8 cellular contexts compared by ENCODE assay signal in the genomic region with DNA sequence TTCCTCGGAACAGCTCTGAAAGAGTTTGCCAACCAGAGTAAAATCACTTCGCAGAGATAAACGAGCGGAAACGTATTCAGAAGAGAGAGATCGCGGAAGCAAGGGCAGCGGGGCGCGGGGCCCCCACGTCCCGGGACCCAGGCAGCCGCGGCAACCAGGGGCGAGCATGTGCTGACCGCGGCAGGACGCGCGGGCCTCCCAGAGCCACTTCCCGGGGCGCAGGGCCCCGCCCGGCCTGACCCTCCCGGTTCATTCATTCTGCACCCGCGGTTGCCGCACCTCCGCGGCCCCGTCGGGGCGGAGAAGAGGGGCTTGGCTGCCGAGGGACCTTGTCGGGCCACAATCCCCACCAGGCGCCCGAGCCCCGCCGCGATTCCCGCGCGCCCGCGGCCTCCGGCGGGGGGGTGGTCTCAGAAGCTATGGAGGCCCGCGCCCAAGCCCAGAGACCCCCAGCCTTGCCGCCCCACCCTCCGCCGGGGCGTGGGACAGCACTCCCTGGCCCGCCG. TPM values are rescaled to one million over a fixed set of nuclear protein-coding genes. Genes with fewer than 3 reads are reported as not detected.
DNase-seq lines count a peak whose midpoint lies in the region; ATAC-seq, FAIRE-seq and TF ChIP-seq lines count a peak whose summit lies in the region.

No MANE protein-coding gene starts in this region.

- intact Hi-C loops in transverse colon (cut with DNase I; ENCODE audit: low total_unique reads) = no loop called here

- CTCF ChIA-PET in activated CD8-positive, alpha-beta memory T cell treated with anti-CD3 and anti-CD28 coated beads, Interleukin-2, amount 10 ng/mL, durations not matched to agents 7 days and 5 days (lab: Charles Lee) = interaction anchor here (1.2 to 1.8 kb wide), 3 partner anchors 12 to 661 kb away, joined by 3 to 8 read pairs (median 5); no protein-coding TSS in a partner anchor

- H3K27me3 Mint-ChIP-seq in activated CD8-positive, alpha-beta memory T cell treated with anti-CD3 and anti-CD28 coated beads, Interleukin-2, amount 10 ng/mL, durations not matched to agents 7 days and 5 days = no peaks in the 10 kb centered on the region
- H3K27me3 Mint-ChIP-seq in naive B cell = no peaks in the 10 kb centered on the region

- TF ChIP-seq CTCF in KMS-11 (conservative IDR thresholded peaks at IDR 0.05; ENCODE audit: low read depth, low read length) (no peak), transverse colon (IDR thresholded peaks at IDR 0.05) (no peak)

- in situ Hi-C loops in transverse colon (cut with MboI; ENCODE audit: low pct_ligation_motif_present in 1 of 4, low pct_unique_long_range_greater_than_20kb in 1 of 4, low sequenced_read_pairs in 3 of 4) = no loop called here

- H3K27me3 ChIP-seq in KMS-11 (ENCODE audit: insufficient read depth, low read depth) (no peaks in the 10 kb centered on the region), transverse colon (no peaks in the 10 kb centered on the region)

- DNase-seq in GM12891 (ENCODE audit: insufficient read length, low spot score) (no peak), epithelial cell of prostate (ENCODE audit: low read depth, low spot score) (no peak), naive B cell (peak; percentile 43), transverse colon (peak; percentile 56), GM19240 (ENCODE audit: insufficient read length, low spot score) (no peak)
- DNase-seq in activated CD8-positive, alpha-beta memory T cell treated with anti-CD3 and anti-CD28 coated beads, Interleukin-2, amount 10 ng/mL, durations not matched to agents 7 days and 5 days = peak; percentile 66

- no peaks in the 10 kb centered on the region for H3K9me3 ChIP-seq in transverse colon

- TF ChIP-seq EP300 in transverse colon (IDR thresholded peaks at IDR 0.05; ENCODE audit: low read depth) = no peak

- peak overlapping the region; percentile 74 for H3K27ac ChIP-seq in KMS-11
- H3K27ac ChIP-seq in epithelial cell of prostate = peak overlapping the region; percentile 92
- peak overlapping the region; percentile 93 to 98 (median 96) for H3K27ac ChIP-seq in transverse colon

- peak overlapping the region; percentile 97 for H3K27ac Mint-ChIP-seq in activated CD8-positive, alpha-beta memory T cell treated with anti-CD3 and anti-CD28 coated beads, Interleukin-2, amount 10 ng/mL, durations not matched to agents 7 days and 5 days
- peak overlapping the region; percentile 31 to 98 (median 95) for H3K27ac Mint-ChIP-seq in naive B cell

- peak overlapping the region; percentile 89 for H3K9ac ChIP-seq in KMS-11

- H3K36me3 Mint-ChIP-seq in activated CD8-positive, alpha-beta memory T cell treated with anti-CD3 and anti-CD28 coated beads, Interleukin-2, amount 10 ng/mL, durations not matched to agents 7 days and 5 days = peaks cover 5% of the 10 kb centered on the region
- H3K36me3 Mint-ChIP-seq in naive B cell = no peaks in the 10 kb centered on the region

- H4K20me1 ChIP-seq in KMS-11 (ENCODE audit: insufficient read depth) = peaks cover 46% of the 10 kb centered on the region

- no peak overlapping the region for H3K4me3 ChIP-seq in KMS-11 (IDR thresholded peaks at IDR 0.05; ENCODE audit: insufficient read depth, low read depth, low read length)
- peak overlapping the region; percentile 81 to 98 (median 98) for H3K4me3 ChIP-seq in transverse colon

- TF ChIP-seq POLR2A in GM12891 (IDR thresholded peaks at IDR 0.05; ENCODE audit: low read depth, low read length) (no peak), transverse colon (IDR thresholded peaks at IDR 0.05) (no peak)

- peak overlapping the region; percentile 96 for H2AFZ ChIP-seq in KMS-11 (ENCODE audit: low read depth)

- H3K9me3 Mint-ChIP-seq in activated CD8-positive, alpha-beta memory T cell treated with anti-CD3 and anti-CD28 coated beads, Interleukin-2, amount 10 ng/mL, durations not matched to agents 7 days and 5 days (ENCODE audit: low read depth) = no peaks in the 10 kb centered on the region
- H3K9me3 Mint-ChIP-seq in naive B cell = no peaks in the 10 kb centered on the region

- peak overlapping the region; percentile 100 for H3K4me2 ChIP-seq in KMS-11

- peak; percentile 14 for ATAC-seq in activated CD8-positive, alpha-beta memory T cell treated with anti-CD3 and anti-CD28 coated beads, Interleukin-2, amount 10 ng/mL, durations not matched to agents 7 days and 5 days
- ATAC-seq in naive B cell (ENCODE audit: low read depth in 2 of 2) (no peak), HG03342 (IDR thresholded peaks at IDR 0.05; ENCODE audit: unreplicated experiment) (no peak)

- no peaks in the 10 kb centered on the region for H3K36me3 ChIP-seq in KMS-11 (ENCODE audit: insufficient read depth)
- no peaks in the 10 kb centered on the region for H3K36me3 ChIP-seq in transverse colon

- WGBS in transverse colon (ENCODE audit: low coverage in 1 of 2), 2 donors = 1% methylated on average over 33 of the region's 55 CpGs; no CpG with 5 or more reads in 1 of the 2 donors

- H3K4me1 ChIP-seq in KMS-11 (ENCODE audit: low read depth, poor library complexity, severe bottlenecking) = peaks cover 47% of the 10 kb centered on the region
- H3K4me1 ChIP-seq in transverse colon = peaks cover 7 to 39% (median 21%) of the 10 kb centered on the region in 4 donors

- FAIRE-seq in GM12891 (lab: Jason Lieb, UNC) = peak; percentile 26

- H3K4me1 Mint-ChIP-seq in activated CD8-positive, alpha-beta memory T cell treated with anti-CD3 and anti-CD28 coated beads, Interleukin-2, amount 10 ng/mL, durations not matched to agents 7 days and 5 days = peaks cover 51% of the 10 kb centered on the region
- H3K4me1 Mint-ChIP-seq in naive B cell = peaks cover 45 to 51% (median 50%) of the 10 kb centered on the region in 3 donors

- H3K79me2 ChIP-seq in KMS-11 (ENCODE audit: insufficient read depth, low read depth) = peaks cover 52% of the 10 kb centered on the region

- peak overlapping the region; percentile 97 for H3K4me3 Mint-ChIP-seq in activated CD8-positive, alpha-beta memory T cell treated with anti-CD3 and anti-CD28 coated beads, Interleukin-2, amount 10 ng/mL, durations not matched to agents 7 days and 5 days
- peak overlapping the region; percentile 89 to 97 (median 94) for H3K4me3 Mint-ChIP-seq in naive B cell

TF ChIP-seq in GM12891, 5 proteins besides CTCF, POLR2A, EP300 and RAD21:
- TF ChIP-seq POLR2AphosphoS5 (IDR thresholded peaks at IDR 0.05; ENCODE audit: low read depth, low read length) (no peak), TAF1 (IDR thresholded peaks at IDR 0.05; ENCODE audit: low read depth, low read length) (0 out of 2 replicates have a peak, but pooled peaks have one; percentile 18), SPI1 (IDR thresholded peaks at IDR 0.05; ENCODE audit: low read depth, low read length) (no peak), POU2F2 (IDR thresholded peaks at IDR 0.05; ENCODE audit: low read depth, low read length) (no peak), PAX5 (IDR thresholded peaks at IDR 0.05; ENCODE audit: insufficient read depth, low read length, severe bottlenecking) (no peak)
TF ChIP-seq in GM12891: peak in this region for 1.

RNA-seq across cellular contexts. Expression of a gene that starts 0.6 kb away (rescaled TPM):
- 189 TPM for polyA plus RNA-seq in GM12891 (2012; ENCODE audit: low read depth, missing spikeins)
- 100 to 1,000 TPM; 166 to 213 TPM for total RNA-seq in activated CD8-positive, alpha-beta memory T cell treated with anti-CD3 and anti-CD28 coated beads, Interleukin-2, amount 10 ng/mL, durations not matched to agents 7 days and 5 days
- 100 to 1,000 TPM; 152 to 210 (median 157) TPM for polyA plus RNA-seq in naive B cell (ENCODE audit: low read depth in 6 of 6)
- total RNA-seq in transverse colon = 10 to 100 TPM in 3 of 4 donors, 1 to 10 TPM in 1; 2.0 to 39.0 (median 22.3) TPM

RNA-seq across cellular contexts. Expression of a gene that starts 26.1 kb away (rescaled TPM):
- 45.4 TPM for polyA plus RNA-seq in GM12891 (2012; ENCODE audit: low read depth, missing spikeins)
- total RNA-seq in activated CD8-positive, alpha-beta memory T cell treated with anti-CD3 and anti-CD28 coated beads, Interleukin-2, amount 10 ng/mL, durations not matched to agents 7 days and 5 days = 10 to 100 TPM; 47.9 to 63.3 TPM
- 10 to 100 TPM; 80.8 to 98.2 (median 87.9) TPM for polyA plus RNA-seq in naive B cell (ENCODE audit: low read depth in 6 of 6)
- 10 to 100 TPM; 10.5 to 45.1 (median 27.2) TPM for total RNA-seq in transverse colon

Comparison
In these comparisons a context has a peak if more than half of its experiments do, and no peak if none do; other contexts are left out.
1. DNase-seq: peak in activated CD8-positive, alpha-beta memory T cell treated with anti-CD3 and anti-CD28 coated beads, Interleukin-2, amount 10 ng/mL, durations not matched to agents 7 days and 5 days (single experiment), naive B cell (single experiment) and transverse colon (single experiment); none in GM12891 (single experiment), epithelial cell of prostate (single experiment) and GM19240 (single experiment).
2. RNA of a gene that starts 0.6 kb away (total RNA-seq): 166 to 213 TPM in activated CD8-positive, alpha-beta memory T cell treated with anti-CD3 and anti-CD28 coated beads, Interleukin-2, amount 10 ng/mL, durations not matched to agents 7 days and 5 days; 2.0 to 39.0 TPM in transverse colon; every median in the first group is over 4 times any median in the second.
3. Peak in every context shown above with its lines, with median percentiles within 50 percentile points of each other: H3K27ac ChIP-seq.